Comparison of ENCODE assay signal across 1 cellular context in genomic region chr4:77179512-77179911, GRCh38.
TF ChIP-seq lines count a peak whose summit lies in the region.

No MANE protein-coding gene starts in this region.

TF ChIP-seq in SK-N-SH, 30 proteins besides CTCF, POLR2A, EP300 and RAD21 (continued from another document):
- TF ChIP-seq SMC3 (IDR thresholded peaks at IDR 0.05; ENCODE audit: low read depth, low read length) (no peak), EZH2phosphoT487 (IDR thresholded peaks at IDR 0.05; ENCODE audit: borderline replicate concordance, low read depth) (no peak), FOXM1 (IDR thresholded peaks at IDR 0.05; ENCODE audit: low read depth) (no peak), SIN3A (IDR thresholded peaks at IDR 0.05; ENCODE audit: borderline replicate concordance, low read depth, low read length) (no peak)
TF ChIP-seq in SK-N-SH: peak in this region for 0.
